ENCODE assay signal across 8 cellular contexts in genomic region chr5:172770675-172771438, GRCh38. TPM values are rescaled to one million over a fixed set of nuclear protein-coding genes. Genes with fewer than 3 reads are reported as not detected.
DNase-seq lines count a peak whose midpoint lies in the region; ATAC-seq, FAIRE-seq and TF ChIP-seq lines count a peak whose summit lies in the region.

TSS of gene DUSP1 (minus strand) at chr5:172771195. CDS start at chr5:172770952, 243 bp downstream.

- H3K4me3 ChIP-seq in AG10803 (ENCODE audit: low read length) (peak within 1 kb of the TSS; percentile 93), keratinocyte (ENCODE audit: control insufficient read depth in 2 of 3, extremely low read depth in 1 of 3, insufficient read depth in 2 of 3, low read depth in 1 of 3, low read length in 3 of 3) (peak within 1 kb of the TSS; percentile 85 to 90 (median 89))

- dilution Hi-C loops in keratinocyte (cut with MboI; ENCODE audit: extremely low pct_ligation_motif_present, low sequenced_read_pairs): no loop called here

- no peaks in the 10 kb centered on the region for H3K9me3 ChIP-seq in keratinocyte (ENCODE audit: control insufficient read depth, low read depth, low read length)

- peaks cover 7 to 19% of the 10 kb centered on the region in 2 experiments for H3K36me3 ChIP-seq in keratinocyte (ENCODE audit: control insufficient read depth in 2 of 2, extremely low read depth in 1 of 2, insufficient read depth in 2 of 2, low read length in 2 of 2)

- H3K4me1 ChIP-seq in keratinocyte (ENCODE audit: control insufficient read depth, extremely low read depth, insufficient read depth, low read length): peaks cover 54% of the 10 kb centered on the region

- peak; percentile 60 for ATAC-seq in GM19023 (IDR thresholded peaks at IDR 0.05; ENCODE audit: unreplicated experiment)
- ATAC-seq in HG03196 (IDR thresholded peaks at IDR 0.05; ENCODE audit: unreplicated experiment): peak; percentile 51

- H3K79me2 ChIP-seq in keratinocyte (ENCODE audit: control insufficient read depth, insufficient read depth, low read length): peaks cover 22% of the 10 kb centered on the region

- H3K9ac ChIP-seq in keratinocyte (ENCODE audit: control insufficient read depth, extremely low read depth, insufficient read depth, low read length): peak within 1 kb of the TSS; percentile 97

- DNase-seq in AG10803 (ENCODE audit: low read depth): peak; percentile 98
- peak; percentile 97 for DNase-seq in NCI-H345 (lab: John Stamatoyannopoulos, UW)
- DNase-seq in activated CD4-positive, CD25-positive, alpha-beta regulatory T cell treated with anti-CD3 and anti-CD28 coated beads, Interleukin-2, amount 50 U/mL, for 72 hours: peak; percentile 96
- DNase-seq in cerebellar cortex (ENCODE audit: low spot score): peak; percentile 95
- DNase-seq in keratinocyte (ENCODE audit: low read depth, low spot score): peak; percentile 81
- DNase-seq in stimulated activated CD4-positive, alpha-beta T cell treated with anti-CD3 and anti-CD28 coated beads, Interleukin-12 subunit alpha, Interleukin-12 subunit beta, amount 100 ng/mL, for 48 hours (ENCODE audit: low read depth in 2 of 3, low spot score in 1 of 3): peak; percentile 89 to 98 (median 94)

- peak within 1 kb of the TSS; percentile 40 for H2AFZ ChIP-seq in keratinocyte (ENCODE audit: control insufficient read depth, low read length)

- H3K4me2 ChIP-seq in keratinocyte (ENCODE audit: control insufficient read depth, extremely low read depth, insufficient read depth, low read depth, low read length): peak within 1 kb of the TSS; percentile 79

- FAIRE-seq in keratinocyte (lab: Jason Lieb, UNC): no peak

- H3K9me1 ChIP-seq in keratinocyte (ENCODE audit: control insufficient read depth, extremely low read depth, insufficient read depth, low read length): no peaks in the 10 kb centered on the region

- H3K27ac ChIP-seq in keratinocyte (ENCODE audit: control insufficient read depth, insufficient read depth, low read length): peak within 1 kb of the TSS; percentile 92

- H4K20me1 ChIP-seq in keratinocyte (ENCODE audit: control insufficient read depth, extremely low read depth, insufficient read depth, low read length): peaks cover 6% of the 10 kb centered on the region

- no peaks in the 10 kb centered on the region for H3K27me3 ChIP-seq in keratinocyte (ENCODE audit: control insufficient read depth, extremely low read depth, insufficient read depth, low read length)

- TF ChIP-seq CTCF in AG10803 (conservative IDR thresholded peaks at IDR 0.05; ENCODE audit: low read length) (peak; percentile 23; the same call in 1 of the 2 replicates), keratinocyte (optimal IDR thresholded peaks at IDR 0.05 in 1 of 3, IDR thresholded peaks at IDR 0.05 in 1 of 3, conservative IDR thresholded peaks at IDR 0.05 in 1 of 3; ENCODE audit: extremely low read depth in 1 of 3, insufficient read depth in 2 of 3, low read length in 3 of 3) (peak in 1 of 3 experiments; percentile 38)

RNA-seq across cellular contexts. Expression of gene DUSP1, which starts in this region (rescaled TPM):
- 10.4 to 303 TPM (median 174 TPM) in 3 replicates for polyA plus RNA-seq in keratinocyte
- 68.7 TPM for polyA plus RNA-seq in keratinocyte (2011; ENCODE audit: low read depth)
- polyA plus RNA-seq in keratinocyte (2011; cell fraction: cytosol; rRNA removed): 98.5 and 108 TPM in 2 replicates
- 553 and 700 TPM in 2 replicates for polyA plus RNA-seq in keratinocyte (2011; cell fraction: nucleus; rRNA removed)
- 7.0 and 200 TPM in 2 replicates for polyA plus RNA-seq in keratinocyte (2012; ENCODE audit: low replicate concordance)
- polyA minus RNA-seq in keratinocyte: 17.6 to 194 TPM (median 125 TPM) in 3 replicates
- polyA minus RNA-seq in keratinocyte (2011; cell fraction: cytosol; rRNA and poly(A)+ RNA removed): 131 TPM
- 374 and 410 TPM in 2 replicates for polyA minus RNA-seq in keratinocyte (2011; cell fraction: nucleus; rRNA and poly(A)+ RNA removed)

Comparison
In these comparisons a context has a peak if more than half of its experiments do, and no peak if none do; other contexts are left out.
1. Peak in every context shown above with its lines: DNase-seq, ATAC-seq, H3K4me3 ChIP-seq and H3K27ac ChIP-seq.